14 cellular contexts compared by ENCODE assay signal in the genomic region with DNA sequence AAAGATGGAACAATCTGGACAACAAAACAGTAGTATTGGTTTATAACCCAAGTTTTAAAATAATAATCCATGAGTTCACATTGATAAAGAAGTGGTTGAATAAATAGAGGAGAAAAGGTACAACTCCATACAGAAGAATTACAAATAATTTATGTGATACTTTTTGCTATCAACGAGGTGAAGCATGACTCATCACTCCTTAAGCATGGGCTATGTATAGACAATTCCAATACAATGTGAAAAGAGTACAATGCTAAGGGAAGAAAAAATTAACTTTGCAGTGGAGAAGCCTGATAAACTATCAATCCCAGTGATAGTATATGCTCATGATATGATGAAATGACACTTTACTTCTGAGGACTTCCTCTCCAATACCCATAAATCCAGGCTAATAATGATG.
DNase-seq lines count a peak whose midpoint lies in the region; ATAC-seq and TF ChIP-seq lines count a peak whose summit lies in the region.
"Had no signal": no experiment of that assay in that cellular context is flagged by ENCODE, and none has a peak within 500 bp of the region (broad histone marks: within the 10 kb centered on the region; RNA-seq: fewer than 3 reads in every experiment).

No MANE protein-coding gene starts in this region.

- no peak overlapping the region for H2BK120ac ChIP-seq in IMR-90 (ENCODE audit: low read depth, low read length)

- H3K4me3 ChIP-seq in IMR-90 (ENCODE audit: insufficient read depth, low read depth, low read length) (no peak overlapping the region), choroid plexus epithelial cell (ENCODE audit: low read depth, low read length) (no peak overlapping the region)

- H2AK9ac ChIP-seq in IMR-90 (replicated peaks; ENCODE audit: low read depth, low read length, poor library complexity), result no peak overlapping the region

- H3K27ac ChIP-seq in IMR-90 (ENCODE audit: insufficient read depth, low read length), result no peak overlapping the region
- H3K27ac ChIP-seq: C4-2B had no signal

- no peak for TF ChIP-seq POLR2A in IMR-90 (IDR thresholded peaks at IDR 0.05; ENCODE audit: low read depth, low read length)

- no peak overlapping the region for H2BK15ac ChIP-seq in IMR-90 (ENCODE audit: low read depth, low read length)

- WGBS in IMR-90 (ENCODE audit: extremely low coverage in 2 of 2, insufficient read length in 1 of 2), 2 experiments, result no CpG with 5 or more reads among the region's 1 CpG

- no peak overlapping the region for H2BK20ac ChIP-seq in IMR-90 (ENCODE audit: low read depth, low read length)

- BruUV-seq in IMR-90 (replicated peaks; lab: Mats Ljungman, UMichigan), result no TSS peak

- no peak overlapping the region for H4K8ac ChIP-seq in IMR-90 (ENCODE audit: low read depth in 2 of 2, low read length in 2 of 2)

- intact Hi-C loops in IMR-90 (cut with micrococcal nuclease), result no loop called here

- dilution Hi-C loops in IMR-90 (cut with HindIII; ENCODE audit: low sequenced_read_pairs, unreplicated experiment), result no loop called here

- no peak overlapping the region for H2AK5ac ChIP-seq in IMR-90 (ENCODE audit: low read depth, low read length)

- H3K23ac ChIP-seq in IMR-90 (ENCODE audit: low read depth, low read length), result no peak overlapping the region

- CTCF ChIA-PET in IMR-90 (lab: Yijun Ruan, JAX), result no interaction called here

- H3K27me3 ChIP-seq in IMR-90 (ENCODE audit: control insufficient read depth, insufficient read depth, low read length), result no peaks in the 10 kb centered on the region
- H3K27me3 ChIP-seq: BE2C had no signal

- H3K14ac ChIP-seq in IMR-90 (replicated peaks; ENCODE audit: low read depth, low read length), result no peak overlapping the region

- H3K4me1 ChIP-seq in IMR-90 (ENCODE audit: control insufficient read depth, insufficient read depth, low read length), result no peaks in the 10 kb centered on the region
- H3K4me1 ChIP-seq: BE2C had no signal

- no peak overlapping the region for H3K4ac ChIP-seq in IMR-90 (ENCODE audit: low read depth, low read length)

- no peak overlapping the region for H2BK5ac ChIP-seq in IMR-90 (ENCODE audit: low read depth, low read length, poor library complexity, severe bottlenecking)

- no peak overlapping the region for H3K56ac ChIP-seq in IMR-90 (ENCODE audit: extremely low read depth, insufficient read depth, low read length)

- no peak overlapping the region for H3K9ac ChIP-seq in IMR-90 (ENCODE audit: low read depth, low read length)

- no peaks in the 10 kb centered on the region for H3K79me1 ChIP-seq in IMR-90 (ENCODE audit: low read depth in 1 of 2, low read length in 2 of 2)

- H4K5ac ChIP-seq in IMR-90 (ENCODE audit: low read depth, low read length), result no peak overlapping the region

- no peaks in the 10 kb centered on the region for H3K9me3 ChIP-seq in IMR-90 (ENCODE audit: control insufficient read depth, insufficient read depth, low read length)
- H3K9me3 ChIP-seq: BE2C had no signal

- no peak overlapping the region for H4K91ac ChIP-seq in IMR-90 (ENCODE audit: insufficient read depth, low read depth, low read length)

- POLR2A ChIA-PET in IMR-90 (lab: Charles Lee; ENCODE audit: unreplicated experiment), result no interaction called here

- no peak for TF ChIP-seq RAD21 in IMR-90 (IDR thresholded peaks at IDR 0.05; ENCODE audit: low read length)

- no peaks in the 10 kb centered on the region for H3K9me1 ChIP-seq in IMR-90 (ENCODE audit: insufficient read depth, low read length)

- DNase-seq in DMS53 treated with DMSO at 0.1 percent for 48 hours (lab: John Stamatoyannopoulos, UW; ENCODE audit: unreplicated experiment) (peak; percentile 8), IMR-90 (peak; percentile 16), choroid plexus epithelial cell (ENCODE audit: low read depth) (peak; percentile 15), SHP77 treated with DMSO at 0.1 percent for 48 hours (lab: John Stamatoyannopoulos, UW) (no peak), superior temporal gyrus (ENCODE audit: extremely low spot score) (no peak), hippocampal formation (lab: John Stamatoyannopoulos, UW) (no peak), NCI-H82 treated with DMSO at 0.1 percent for 48 hours (lab: John Stamatoyannopoulos, UW; ENCODE audit: unreplicated experiment) (no peak)
- DNase-seq: BE2C; CD4-positive, alpha-beta memory T cell; DND-41; GDM1; HCEC 1CT; HFFc6 had no signal

- no peak for ATAC-seq in IMR-90 (ENCODE audit: low read depth)

- TF ChIP-seq CTCF in IMR-90 (conservative IDR thresholded peaks at IDR 0.05; ENCODE audit: low read depth, low read length) (no peak; the same call in 1 of the 2 replicates), choroid plexus epithelial cell (conservative IDR thresholded peaks at IDR 0.05; ENCODE audit: low read depth, low read length) (no peak)

- no peak overlapping the region for H3K18ac ChIP-seq in IMR-90 (ENCODE audit: low read depth, low read length)

- no peaks in the 10 kb centered on the region for H4K20me1 ChIP-seq in IMR-90 (ENCODE audit: insufficient read depth, low read length)

- in situ Hi-C loops in IMR-90 (cut with MboI; ENCODE audit: low sequenced_read_pairs), result no loop called here

- H3K4me2 ChIP-seq in IMR-90 (ENCODE audit: low read depth, low read length), result no peak overlapping the region

- no peak overlapping the region for H2AFZ ChIP-seq in IMR-90 (replicated peaks; ENCODE audit: low read length, poor library complexity)

- no peaks in the 10 kb centered on the region for H3K36me3 ChIP-seq in IMR-90 (ENCODE audit: control insufficient read depth, insufficient read depth, low read length)
- H3K36me3 ChIP-seq: BE2C had no signal

TF ChIP-seq in IMR-90, 13 proteins besides CTCF, POLR2A, EP300 and RAD21:
- TF ChIP-seq CHD1 (IDR thresholded peaks at IDR 0.05; ENCODE audit: low read depth, low read length), result no peak
- TF ChIP-seq CEBPB (IDR thresholded peaks at IDR 0.05; ENCODE audit: low read depth, low read length), result no peak
- TF ChIP-seq FOS (IDR thresholded peaks at IDR 0.05; ENCODE audit: low read depth, low read length), result no peak
- TF ChIP-seq SMC3 (IDR thresholded peaks at IDR 0.05; ENCODE audit: low read depth, low read length), result no peak
- TF ChIP-seq BHLHE40 (IDR thresholded peaks at IDR 0.05; ENCODE audit: low read depth, low read length), result no peak
- TF ChIP-seq RFX5 (IDR thresholded peaks at IDR 0.05; ENCODE audit: low read depth, low read length), result no peak
- TF ChIP-seq NFE2L2 (IDR thresholded peaks at IDR 0.05; ENCODE audit: low read depth, low read length), result peak; percentile 69
- no peak for TF ChIP-seq MXI1 (IDR thresholded peaks at IDR 0.05; ENCODE audit: borderline replicate concordance, low read depth, low read length)

Comparison
In these comparisons a context has a peak if more than half of its experiments do, and no peak if none do; other contexts are left out.
1. DNase-seq: peak in DMS53 treated with DMSO at 0.1 percent for 48 hours (single experiment), IMR-90 (single experiment) and choroid plexus epithelial cell (single experiment); none in SHP77 treated with DMSO at 0.1 percent for 48 hours (single experiment), superior temporal gyrus (single experiment), hippocampal formation (0 of 2) and NCI-H82 treated with DMSO at 0.1 percent for 48 hours (single experiment).